ENCODE assay signal across 2 cellular contexts in the genomic region with DNA sequence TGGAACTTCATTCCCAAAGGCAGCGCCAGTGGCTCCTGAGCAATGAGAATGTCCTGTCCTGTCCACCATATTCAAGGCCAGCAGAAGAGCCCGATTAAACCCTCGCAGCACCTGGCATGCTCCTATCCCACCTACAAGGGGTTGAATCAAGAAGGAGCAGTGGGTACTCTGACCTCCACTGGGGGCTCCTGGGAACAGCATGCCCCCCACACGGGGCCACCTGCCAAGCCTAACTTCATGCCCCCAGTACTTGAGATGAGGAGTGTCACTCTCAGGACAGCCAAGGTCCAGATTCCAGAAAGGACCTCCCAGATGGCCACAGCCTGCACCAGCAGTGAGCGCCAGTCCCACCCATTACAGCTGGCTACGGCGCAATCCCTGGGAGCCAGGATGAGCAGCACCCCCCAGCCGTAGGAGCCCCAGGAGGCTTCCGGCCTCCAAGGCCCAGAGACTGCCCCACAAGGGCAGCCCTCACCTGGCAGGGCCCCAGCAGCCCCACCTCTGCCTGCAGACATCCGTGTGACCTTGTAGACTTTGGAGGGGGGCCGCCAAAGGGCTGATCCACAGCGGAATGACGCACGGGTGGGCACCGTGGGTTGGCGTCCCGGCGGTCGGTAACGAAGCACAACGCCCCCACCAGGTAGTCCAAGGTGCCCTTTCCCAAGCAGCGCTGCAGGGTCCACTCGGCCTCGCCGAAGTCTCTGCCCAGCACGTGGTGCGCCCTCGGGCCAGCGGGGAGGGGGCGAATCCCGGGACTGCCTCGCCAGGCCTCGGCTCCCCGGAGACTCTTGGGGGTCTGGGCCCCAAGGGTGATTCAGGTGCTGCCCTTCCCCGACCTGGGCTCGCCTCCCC.
TF ChIP-seq lines count a peak whose summit lies in the region.

No MANE protein-coding gene starts in this region.

TF ChIP-seq in SK-N-SH, 30 proteins besides CTCF, POLR2A, EP300 and RAD21 (continued from another document):
- TF ChIP-seq, protein P1, sequence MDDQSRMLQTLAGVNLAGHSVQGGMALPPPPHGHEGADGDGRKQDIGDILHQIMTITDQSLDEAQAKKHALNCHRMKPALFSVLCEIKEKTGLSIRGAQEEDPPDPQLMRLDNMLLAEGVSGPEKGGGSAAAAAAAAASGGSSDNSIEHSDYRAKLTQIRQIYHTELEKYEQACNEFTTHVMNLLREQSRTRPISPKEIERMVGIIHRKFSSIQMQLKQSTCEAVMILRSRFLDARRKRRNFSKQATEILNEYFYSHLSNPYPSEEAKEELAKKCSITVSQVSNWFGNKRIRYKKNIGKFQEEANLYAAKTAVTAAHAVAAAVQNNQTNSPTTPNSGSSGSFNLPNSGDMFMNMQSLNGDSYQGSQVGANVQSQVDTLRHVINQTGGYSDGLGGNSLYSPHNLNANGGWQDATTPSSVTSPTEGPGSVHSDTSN (IDR thresholded peaks at IDR 0.05) = no peak
- TF ChIP-seq TCF12 (IDR thresholded peaks at IDR 0.05) (no peak), FOSL2 (IDR thresholded peaks at IDR 0.05; ENCODE audit: borderline replicate concordance, low read depth) (no peak)

TF ChIP-seq in SK-N-SH treated with all-trans-retinoic acid at 6 μM for 48 hours, 23 proteins besides CTCF, POLR2A, EP300 and RAD21 (continued from another document):
- TF ChIP-seq, protein P2, sequence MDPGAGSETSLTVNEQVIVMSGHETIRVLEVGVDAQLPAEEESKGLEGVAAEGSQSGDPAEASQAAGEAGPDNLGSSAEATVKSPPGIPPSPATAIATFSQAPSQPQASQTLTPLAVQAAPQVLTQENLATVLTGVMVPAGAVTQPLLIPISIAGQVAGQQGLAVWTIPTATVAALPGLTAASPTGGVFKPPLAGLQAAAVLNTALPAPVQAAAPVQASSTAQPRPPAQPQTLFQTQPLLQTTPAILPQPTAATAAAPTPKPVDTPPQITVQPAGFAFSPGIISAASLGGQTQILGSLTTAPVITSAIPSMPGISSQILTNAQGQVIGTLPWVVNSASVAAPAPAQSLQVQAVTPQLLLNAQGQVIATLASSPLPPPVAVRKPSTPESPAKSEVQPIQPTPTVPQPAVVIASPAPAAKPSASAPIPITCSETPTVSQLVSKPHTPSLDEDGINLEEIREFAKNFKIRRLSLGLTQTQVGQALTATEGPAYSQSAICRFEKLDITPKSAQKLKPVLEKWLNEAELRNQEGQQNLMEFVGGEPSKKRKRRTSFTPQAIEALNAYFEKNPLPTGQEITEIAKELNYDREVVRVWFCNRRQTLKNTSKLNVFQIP (CRISPR knock-in tag; IDR thresholded peaks at IDR 0.05; ENCODE audit: borderline replicate concordance, low read depth) = no peak
- TF ChIP-seq BACH2 (CRISPR knock-in tag; IDR thresholded peaks at IDR 0.05; ENCODE audit: borderline replicate concordance) = no peak
- TF ChIP-seq SNAI2 (CRISPR knock-in tag; IDR thresholded peaks at IDR 0.05) = no peak
- no peak for TF ChIP-seq PPARA (CRISPR knock-in tag; IDR thresholded peaks at IDR 0.05; ENCODE audit: borderline replicate concordance)
- TF ChIP-seq ESRRG (CRISPR knock-in tag; IDR thresholded peaks at IDR 0.05) = no peak
- no peak for TF ChIP-seq ZFP3 (CRISPR knock-in tag; IDR thresholded peaks at IDR 0.05)
- no peak for TF ChIP-seq ISL1 (CRISPR knock-in tag; IDR thresholded peaks at IDR 0.05)
- no peak for TF ChIP-seq ZNF565 (CRISPR knock-in tag; conservative IDR thresholded peaks at IDR 0.05; ENCODE audit: low read depth)
- TF ChIP-seq, protein P3, sequence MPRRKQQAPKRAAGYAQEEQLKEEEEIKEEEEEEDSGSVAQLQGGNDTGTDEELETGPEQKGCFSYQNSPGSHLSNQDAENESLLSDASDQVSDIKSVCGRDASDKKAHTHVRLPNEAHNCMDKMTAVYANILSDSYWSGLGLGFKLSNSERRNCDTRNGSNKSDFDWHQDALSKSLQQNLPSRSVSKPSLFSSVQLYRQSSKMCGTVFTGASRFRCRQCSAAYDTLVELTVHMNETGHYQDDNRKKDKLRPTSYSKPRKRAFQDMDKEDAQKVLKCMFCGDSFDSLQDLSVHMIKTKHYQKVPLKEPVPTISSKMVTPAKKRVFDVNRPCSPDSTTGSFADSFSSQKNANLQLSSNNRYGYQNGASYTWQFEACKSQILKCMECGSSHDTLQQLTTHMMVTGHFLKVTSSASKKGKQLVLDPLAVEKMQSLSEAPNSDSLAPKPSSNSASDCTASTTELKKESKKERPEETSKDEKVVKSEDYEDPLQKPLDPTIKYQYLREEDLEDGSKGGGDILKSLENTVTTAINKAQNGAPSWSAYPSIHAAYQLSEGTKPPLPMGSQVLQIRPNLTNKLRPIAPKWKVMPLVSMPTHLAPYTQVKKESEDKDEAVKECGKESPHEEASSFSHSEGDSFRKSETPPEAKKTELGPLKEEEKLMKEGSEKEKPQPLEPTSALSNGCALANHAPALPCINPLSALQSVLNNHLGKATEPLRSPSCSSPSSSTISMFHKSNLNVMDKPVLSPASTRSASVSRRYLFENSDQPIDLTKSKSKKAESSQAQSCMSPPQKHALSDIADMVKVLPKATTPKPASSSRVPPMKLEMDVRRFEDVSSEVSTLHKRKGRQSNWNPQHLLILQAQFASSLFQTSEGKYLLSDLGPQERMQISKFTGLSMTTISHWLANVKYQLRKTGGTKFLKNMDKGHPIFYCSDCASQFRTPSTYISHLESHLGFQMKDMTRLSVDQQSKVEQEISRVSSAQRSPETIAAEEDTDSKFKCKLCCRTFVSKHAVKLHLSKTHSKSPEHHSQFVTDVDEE (CRISPR knock-in tag; IDR thresholded peaks at IDR 0.05) = no peak
- no peak for TF ChIP-seq ZNF8 (CRISPR knock-in tag; IDR thresholded peaks at IDR 0.05)
- no peak for TF ChIP-seq CSDC2 (CRISPR knock-in tag; IDR thresholded peaks at IDR 0.05)
- TF ChIP-seq ZC3H10 (CRISPR knock-in tag; IDR thresholded peaks at IDR 0.05) = no peak
